In the genomic region with DNA sequence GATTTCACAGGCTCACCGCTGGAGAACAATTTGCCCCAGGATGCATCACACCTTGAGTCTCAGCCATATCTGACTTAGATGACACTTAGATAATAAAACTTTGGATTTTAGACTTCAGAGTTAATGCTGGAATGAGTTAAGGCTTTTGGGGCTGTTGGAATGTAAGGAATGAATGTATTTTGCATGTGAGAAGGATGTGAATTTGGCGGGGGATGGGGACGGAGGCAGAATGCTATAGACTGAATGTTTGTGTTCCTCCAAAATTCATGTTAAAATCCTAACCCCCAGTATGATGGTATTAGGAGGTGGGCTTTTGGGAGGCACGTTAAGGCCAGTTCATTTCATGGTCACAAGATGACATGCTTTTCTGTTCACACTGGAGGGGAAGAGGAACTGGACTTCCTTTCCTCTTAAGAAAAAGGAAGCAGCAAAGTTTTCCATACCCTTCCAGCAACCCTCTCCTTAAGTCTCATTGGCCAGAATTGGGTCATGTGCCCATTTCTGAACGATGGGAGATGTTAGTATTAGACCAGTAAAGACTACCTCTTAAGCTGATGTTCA, we compare ENCODE assay signal across 2 cellular contexts.
TF ChIP-seq lines count a peak whose summit lies in the region.

No MANE protein-coding gene starts in this region.

TF ChIP-seq in SK-N-SH, 30 proteins besides CTCF, POLR2A, EP300 and RAD21 (continued from another document):
- TF ChIP-seq, protein P1, sequence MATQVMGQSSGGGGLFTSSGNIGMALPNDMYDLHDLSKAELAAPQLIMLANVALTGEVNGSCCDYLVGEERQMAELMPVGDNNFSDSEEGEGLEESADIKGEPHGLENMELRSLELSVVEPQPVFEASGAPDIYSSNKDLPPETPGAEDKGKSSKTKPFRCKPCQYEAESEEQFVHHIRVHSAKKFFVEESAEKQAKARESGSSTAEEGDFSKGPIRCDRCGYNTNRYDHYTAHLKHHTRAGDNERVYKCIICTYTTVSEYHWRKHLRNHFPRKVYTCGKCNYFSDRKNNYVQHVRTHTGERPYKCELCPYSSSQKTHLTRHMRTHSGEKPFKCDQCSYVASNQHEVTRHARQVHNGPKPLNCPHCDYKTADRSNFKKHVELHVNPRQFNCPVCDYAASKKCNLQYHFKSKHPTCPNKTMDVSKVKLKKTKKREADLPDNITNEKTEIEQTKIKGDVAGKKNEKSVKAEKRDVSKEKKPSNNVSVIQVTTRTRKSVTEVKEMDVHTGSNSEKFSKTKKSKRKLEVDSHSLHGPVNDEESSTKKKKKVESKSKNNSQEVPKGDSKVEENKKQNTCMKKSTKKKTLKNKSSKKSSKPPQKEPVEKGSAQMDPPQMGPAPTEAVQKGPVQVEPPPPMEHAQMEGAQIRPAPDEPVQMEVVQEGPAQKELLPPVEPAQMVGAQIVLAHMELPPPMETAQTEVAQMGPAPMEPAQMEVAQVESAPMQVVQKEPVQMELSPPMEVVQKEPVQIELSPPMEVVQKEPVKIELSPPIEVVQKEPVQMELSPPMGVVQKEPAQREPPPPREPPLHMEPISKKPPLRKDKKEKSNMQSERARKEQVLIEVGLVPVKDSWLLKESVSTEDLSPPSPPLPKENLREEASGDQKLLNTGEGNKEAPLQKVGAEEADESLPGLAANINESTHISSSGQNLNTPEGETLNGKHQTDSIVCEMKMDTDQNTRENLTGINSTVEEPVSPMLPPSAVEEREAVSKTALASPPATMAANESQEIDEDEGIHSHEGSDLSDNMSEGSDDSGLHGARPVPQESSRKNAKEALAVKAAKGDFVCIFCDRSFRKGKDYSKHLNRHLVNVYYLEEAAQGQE (IDR thresholded peaks at IDR 0.05; ENCODE audit: low read depth, low read length): no peak
TF ChIP-seq in SK-N-SH: peak in this region for 1.

TF ChIP-seq in SK-N-SH treated with all-trans-retinoic acid at 6 μM for 48 hours, 23 proteins besides CTCF, POLR2A, EP300 and RAD21 (continued from another document):
- TF ChIP-seq, protein P2, sequence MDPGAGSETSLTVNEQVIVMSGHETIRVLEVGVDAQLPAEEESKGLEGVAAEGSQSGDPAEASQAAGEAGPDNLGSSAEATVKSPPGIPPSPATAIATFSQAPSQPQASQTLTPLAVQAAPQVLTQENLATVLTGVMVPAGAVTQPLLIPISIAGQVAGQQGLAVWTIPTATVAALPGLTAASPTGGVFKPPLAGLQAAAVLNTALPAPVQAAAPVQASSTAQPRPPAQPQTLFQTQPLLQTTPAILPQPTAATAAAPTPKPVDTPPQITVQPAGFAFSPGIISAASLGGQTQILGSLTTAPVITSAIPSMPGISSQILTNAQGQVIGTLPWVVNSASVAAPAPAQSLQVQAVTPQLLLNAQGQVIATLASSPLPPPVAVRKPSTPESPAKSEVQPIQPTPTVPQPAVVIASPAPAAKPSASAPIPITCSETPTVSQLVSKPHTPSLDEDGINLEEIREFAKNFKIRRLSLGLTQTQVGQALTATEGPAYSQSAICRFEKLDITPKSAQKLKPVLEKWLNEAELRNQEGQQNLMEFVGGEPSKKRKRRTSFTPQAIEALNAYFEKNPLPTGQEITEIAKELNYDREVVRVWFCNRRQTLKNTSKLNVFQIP (CRISPR knock-in tag; IDR thresholded peaks at IDR 0.05; ENCODE audit: borderline replicate concordance, low read depth): no peak
- TF ChIP-seq BACH2 (CRISPR knock-in tag; IDR thresholded peaks at IDR 0.05; ENCODE audit: borderline replicate concordance): no peak
- TF ChIP-seq ZNF70 (CRISPR knock-in tag; IDR thresholded peaks at IDR 0.05): no peak
- TF ChIP-seq GLIS3 (CRISPR knock-in tag; IDR thresholded peaks at IDR 0.05): no peak
- no peak for TF ChIP-seq TCF4 (CRISPR knock-in tag; IDR thresholded peaks at IDR 0.05; ENCODE audit: borderline replicate concordance)
- no peak for TF ChIP-seq RARB (CRISPR knock-in tag; IDR thresholded peaks at IDR 0.05)
- no peak for TF ChIP-seq PPARA (CRISPR knock-in tag; IDR thresholded peaks at IDR 0.05; ENCODE audit: borderline replicate concordance)
- TF ChIP-seq, protein P3, sequence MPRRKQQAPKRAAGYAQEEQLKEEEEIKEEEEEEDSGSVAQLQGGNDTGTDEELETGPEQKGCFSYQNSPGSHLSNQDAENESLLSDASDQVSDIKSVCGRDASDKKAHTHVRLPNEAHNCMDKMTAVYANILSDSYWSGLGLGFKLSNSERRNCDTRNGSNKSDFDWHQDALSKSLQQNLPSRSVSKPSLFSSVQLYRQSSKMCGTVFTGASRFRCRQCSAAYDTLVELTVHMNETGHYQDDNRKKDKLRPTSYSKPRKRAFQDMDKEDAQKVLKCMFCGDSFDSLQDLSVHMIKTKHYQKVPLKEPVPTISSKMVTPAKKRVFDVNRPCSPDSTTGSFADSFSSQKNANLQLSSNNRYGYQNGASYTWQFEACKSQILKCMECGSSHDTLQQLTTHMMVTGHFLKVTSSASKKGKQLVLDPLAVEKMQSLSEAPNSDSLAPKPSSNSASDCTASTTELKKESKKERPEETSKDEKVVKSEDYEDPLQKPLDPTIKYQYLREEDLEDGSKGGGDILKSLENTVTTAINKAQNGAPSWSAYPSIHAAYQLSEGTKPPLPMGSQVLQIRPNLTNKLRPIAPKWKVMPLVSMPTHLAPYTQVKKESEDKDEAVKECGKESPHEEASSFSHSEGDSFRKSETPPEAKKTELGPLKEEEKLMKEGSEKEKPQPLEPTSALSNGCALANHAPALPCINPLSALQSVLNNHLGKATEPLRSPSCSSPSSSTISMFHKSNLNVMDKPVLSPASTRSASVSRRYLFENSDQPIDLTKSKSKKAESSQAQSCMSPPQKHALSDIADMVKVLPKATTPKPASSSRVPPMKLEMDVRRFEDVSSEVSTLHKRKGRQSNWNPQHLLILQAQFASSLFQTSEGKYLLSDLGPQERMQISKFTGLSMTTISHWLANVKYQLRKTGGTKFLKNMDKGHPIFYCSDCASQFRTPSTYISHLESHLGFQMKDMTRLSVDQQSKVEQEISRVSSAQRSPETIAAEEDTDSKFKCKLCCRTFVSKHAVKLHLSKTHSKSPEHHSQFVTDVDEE (CRISPR knock-in tag; IDR thresholded peaks at IDR 0.05): no peak
- TF ChIP-seq ZC3H10 (CRISPR knock-in tag; IDR thresholded peaks at IDR 0.05): no peak
- no peak for TF ChIP-seq ESRRG (CRISPR knock-in tag; IDR thresholded peaks at IDR 0.05)
- TF ChIP-seq ISL1 (CRISPR knock-in tag; IDR thresholded peaks at IDR 0.05): no peak
